ENCODE assay signal across 8 cellular contexts in the genomic region with DNA sequence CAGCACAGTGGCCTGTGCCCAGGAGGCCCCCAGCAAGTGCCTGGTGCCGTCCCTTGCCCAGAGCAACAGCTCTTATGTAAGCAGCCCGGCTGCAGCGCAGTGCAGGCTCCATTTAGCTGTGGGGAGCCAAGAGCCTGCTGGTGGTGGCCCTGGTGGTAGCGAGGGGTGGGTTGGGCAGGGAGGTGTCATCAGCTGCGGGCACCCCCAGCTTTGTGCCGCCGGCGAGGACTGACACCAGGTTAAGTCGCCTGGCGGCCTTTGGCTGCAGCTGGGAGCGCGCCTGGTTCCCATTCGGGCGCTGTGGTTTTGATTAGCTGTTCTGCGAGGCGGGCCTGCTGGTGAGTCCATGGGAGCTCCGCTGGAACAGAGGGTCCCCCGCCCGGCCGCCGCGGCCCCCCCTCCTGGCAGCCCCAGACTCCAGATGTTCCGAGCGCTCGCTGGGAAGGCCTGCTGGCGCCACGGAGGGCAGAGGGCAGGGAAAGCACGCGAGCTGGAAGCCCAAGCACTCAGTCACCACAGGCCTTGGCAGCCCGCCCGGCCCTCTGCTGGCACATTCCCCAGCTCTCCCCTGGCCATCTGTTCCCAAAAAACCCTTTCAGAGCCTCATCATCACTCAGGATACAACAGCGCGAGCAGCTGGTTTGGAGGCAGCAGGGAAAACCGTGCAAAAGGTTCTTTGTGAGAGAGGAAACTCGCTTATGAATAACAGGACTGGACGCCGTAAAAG. TPM values are rescaled to one million over a fixed set of nuclear protein-coding genes. Genes with fewer than 3 reads are reported as not detected.
DNase-seq lines count a peak whose midpoint lies in the region; ATAC-seq, FAIRE-seq and TF ChIP-seq lines count a peak whose summit lies in the region.

No MANE protein-coding gene starts in this region.

- in situ Hi-C loops in KBM-7 (cut with MboI; ENCODE audit: low pct_unique_long_range_greater_than_20kb, low sequenced_read_pairs): no loop called here
- in situ Hi-C loops in SK-MEL-5 (cut with HindIII; ENCODE audit: low pct_unique_long_range_greater_than_20kb, low sequenced_read_pairs): no loop called here

- H3K4me1 ChIP-seq in ACC112 (ENCODE audit: control insufficient read depth, insufficient read depth, low read length, unreplicated experiment) (peaks cover 68% of the 10 kb centered on the region), fibroblast of lung (ENCODE audit: control insufficient read depth, extremely low read depth, insufficient read depth, low read length) (peaks cover 30% of the 10 kb centered on the region), muscle layer of colon (ENCODE audit: insufficient read depth, low read length) (peaks cover 79% of the 10 kb centered on the region)

- no peak for ATAC-seq in HG03095 (IDR thresholded peaks at IDR 0.05; ENCODE audit: unreplicated experiment)
- ATAC-seq in HG02678 (IDR thresholded peaks at IDR 0.05; ENCODE audit: unreplicated experiment): no peak

- H3K36me3 ChIP-seq in ACC112 (ENCODE audit: insufficient read depth, low read length): 0 out of 2 replicates have a peak, but pooled peaks cover 3% of the 10 kb centered on the region
- peaks cover 4% of the 10 kb centered on the region for H3K36me3 ChIP-seq in fibroblast of lung (ENCODE audit: control insufficient read depth, insufficient read depth, low read length)
- H3K36me3 ChIP-seq in muscle layer of colon (ENCODE audit: insufficient read depth, low read length): peaks cover 9% of the 10 kb centered on the region

- H3K4me3 ChIP-seq in ACC112 (ENCODE audit: low read depth, low read length) (peak overlapping the region; percentile 63), fibroblast of lung (replicated peaks in 1 of 4; ENCODE audit: control extremely low read depth in 1 of 4, insufficient read depth in 1 of 4, low read depth in 3 of 4, low read length in 4 of 4) (peak overlapping the region in 3 of 4 experiments; percentile 30 to 31 (median 30)), muscle layer of colon (ENCODE audit: low read depth in 1 of 2, low read length in 2 of 2) (peak overlapping the region in 1 of 2 donors; percentile 55)

- TF ChIP-seq POLR2A in GM12892 (IDR thresholded peaks at IDR 0.05; ENCODE audit: low read depth, low read length): no peak

- peaks cover 26% of the 10 kb centered on the region for H3K79me2 ChIP-seq in ACC112 (ENCODE audit: control insufficient read depth, insufficient read depth, low read length, unreplicated experiment)
- H3K79me2 ChIP-seq in fibroblast of lung (ENCODE audit: control insufficient read depth, insufficient read depth, low read length): peaks cover 7% of the 10 kb centered on the region

- peak overlapping the region; percentile 17 for H2AFZ ChIP-seq in ACC112 (ENCODE audit: low read length, unreplicated experiment)
- no peak overlapping the region for H2AFZ ChIP-seq in fibroblast of lung (ENCODE audit: low read length)

- H3K27ac ChIP-seq in ACC112 (ENCODE audit: low read depth, low read length) (peak overlapping the region; percentile 98), fibroblast of lung (ENCODE audit: insufficient read depth, low read length) (peak overlapping the region; percentile 97), muscle layer of colon (ENCODE audit: low read depth, low read length) (peak overlapping the region; percentile 86)

- peak; percentile 85 for DNase-seq in KBM-7
- peak; percentile 98 for DNase-seq in SK-MEL-5 (ENCODE audit: low read depth, low spot score)
- DNase-seq in fibroblast of lung (ENCODE audit: low read depth in 2 of 2): peak; percentile 99 to 100
- no peak for DNase-seq in GM12892 (ENCODE audit: insufficient read length)

- TF ChIP-seq CTCF in fibroblast of lung (conservative IDR thresholded peaks at IDR 0.05 in 1 of 2, IDR thresholded peaks at IDR 0.05 in 1 of 2; ENCODE audit: low read depth in 1 of 2, low read length in 2 of 2): peak; percentile 14 to 31

- H3K9me3 ChIP-seq in fibroblast of lung (ENCODE audit: control insufficient read depth, insufficient read depth, low read depth, low read length) (no peaks in the 10 kb centered on the region), muscle layer of colon (ENCODE audit: low read length) (no peaks in the 10 kb centered on the region)

- no peak for FAIRE-seq in GM12892 (lab: Jason Lieb, UNC)

- H3K4me2 ChIP-seq in fibroblast of lung (ENCODE audit: extremely low read depth, insufficient read depth, low read length): peak overlapping the region; percentile 1

- H3K9ac ChIP-seq in fibroblast of lung (ENCODE audit: insufficient read depth, low read length): peak overlapping the region; percentile 49
- H3K9ac ChIP-seq in muscle layer of colon (ENCODE audit: low read length): peak overlapping the region; percentile 74

- no peaks in the 10 kb centered on the region for H4K20me1 ChIP-seq in fibroblast of lung (ENCODE audit: control insufficient read depth, extremely low read depth, insufficient read depth, low read length)

- H3K27me3 ChIP-seq in ACC112 (ENCODE audit: insufficient read depth, low read length) (no peaks in the 10 kb centered on the region), fibroblast of lung (ENCODE audit: control insufficient read depth, insufficient read depth, low read length) (no peaks in the 10 kb centered on the region), muscle layer of colon (ENCODE audit: control insufficient read depth in 1 of 2, insufficient read depth in 2 of 2, low read length in 2 of 2) (no peaks in the 10 kb centered on the region)

RNA-seq across cellular contexts. Expression of gene ATOH8, which starts 18.4 kb away (rescaled TPM):
- 12.0 and 16.9 TPM in 2 replicates for total RNA-seq in SK-MEL-5 (2014; rRNA removed; shearing (Covaris generic))
- polyA plus RNA-seq in SK-MEL-5 (2015; cell fraction: cytosol; rRNA removed): 19.5 and 22.6 TPM in 2 replicates
- polyA plus RNA-seq in SK-MEL-5 (2015; cell fraction: nucleus; rRNA removed): 18.2 and 37.9 TPM in 2 replicates
- total RNA-seq in fibroblast of lung: 19.0 and 19.2 TPM in 2 replicates
- polyA plus RNA-seq in fibroblast of lung: 5.6 and 7.1 TPM in 2 replicates
- 11.7 and 17.4 TPM in 2 replicates for polyA plus RNA-seq in fibroblast of lung (2012)
- polyA minus RNA-seq in fibroblast of lung (ENCODE audit: low replicate concordance): 12.8 and 15.6 TPM in 2 replicates
- not detected for polyA plus RNA-seq in GM12892 (2012; ENCODE audit: missing spikeins)
